Comparison of ENCODE assay signal across 8 cellular contexts in the genomic region with DNA sequence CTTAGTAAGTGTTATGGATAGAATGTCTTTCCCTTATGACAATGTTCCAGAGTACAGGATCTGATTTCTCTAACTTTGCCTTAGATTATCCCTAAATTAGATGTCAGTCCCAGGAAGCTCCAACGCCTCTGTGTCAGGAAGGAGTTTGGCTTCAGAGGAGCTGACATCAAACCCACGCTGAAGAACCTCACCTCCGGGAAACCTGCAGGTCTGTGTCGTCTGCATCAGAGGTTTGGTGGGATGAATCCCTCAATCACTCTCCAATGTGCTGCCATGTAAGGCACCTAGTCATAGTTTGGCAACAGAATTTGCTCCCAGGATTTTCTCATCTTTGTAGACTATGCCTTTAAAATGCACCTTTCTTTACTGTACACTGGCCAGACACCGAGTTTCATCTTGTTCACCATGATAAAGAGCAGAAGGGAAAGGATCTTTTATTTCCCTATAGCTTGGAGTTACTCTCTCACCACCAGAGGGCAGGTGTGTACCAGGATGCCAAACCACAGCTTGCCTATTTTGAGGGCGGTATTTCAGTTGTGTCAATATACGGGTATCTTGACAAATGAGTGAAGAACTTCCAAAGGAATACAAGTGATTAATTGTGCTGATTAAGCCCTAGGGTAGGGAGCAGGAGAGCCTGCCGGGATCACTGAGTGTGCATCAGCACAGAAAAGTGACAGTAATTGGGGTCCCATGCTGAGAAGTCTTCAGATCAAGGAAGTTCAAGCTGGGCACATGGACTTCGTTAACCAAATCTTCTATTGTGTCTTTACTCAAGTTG. TPM values are rescaled to one million over a fixed set of nuclear protein-coding genes. Genes with fewer than 3 reads are reported as not detected.
DNase-seq lines count a peak whose midpoint lies in the region; ATAC-seq and TF ChIP-seq lines count a peak whose summit lies in the region.

No MANE protein-coding gene starts in this region.

- no peak for TF ChIP-seq POLR2A in erythroblast (IDR thresholded peaks at IDR 0.05; ENCODE audit: low read length)

- no peak overlapping the region for H3K4me3 ChIP-seq in AG10803 (ENCODE audit: low read length)
- H3K4me3 ChIP-seq in upper lobe of right lung = no peak overlapping the region

- DNase-seq in AG10803 (ENCODE audit: low read depth) = peak; percentile 38
- peak; percentile 72 to 82 for DNase-seq in NCI-H446 (lab: John Stamatoyannopoulos, UW)
- DNase-seq in activated CD4-positive, alpha-beta T cell treated with anti-CD3 and anti-CD28 coated beads, Interleukin-2, amount 50 U/mL, for 48 hours = peak; percentile 45 to 55
- DNase-seq in erythroblast (lab: John Stamatoyannopoulos, UW) = peak; percentile 40 to 59
- DNase-seq in upper lobe of right lung = no peak

- H3K4me1 ChIP-seq in upper lobe of right lung = no peaks in the 10 kb centered on the region

- H3K4me1 Mint-ChIP-seq in nephron = peaks cover 33% of the 10 kb centered on the region

- ATAC-seq in GM18499 (IDR thresholded peaks at IDR 0.05; ENCODE audit: insufficient read depth, unreplicated experiment) = peak; percentile 42
- ATAC-seq in HG02885 (IDR thresholded peaks at IDR 0.05; ENCODE audit: poor library complexity, unreplicated experiment) = peak; percentile 75
- ATAC-seq in upper lobe of right lung = peak; percentile 83

- TF ChIP-seq CTCF in AG10803 (conservative IDR thresholded peaks at IDR 0.05; ENCODE audit: low read length) (peak; percentile 77), nephron (IDR thresholded peaks at IDR 0.05; ENCODE audit: unreplicated experiment in 3 of 3) (peak; percentile 79 to 91 (median 81)), upper lobe of right lung (IDR thresholded peaks at IDR 0.05) (peak; percentile 79)

- no peaks in the 10 kb centered on the region for H3K36me3 Mint-ChIP-seq in nephron (ENCODE audit: low read depth)

- H3K27me3 Mint-ChIP-seq in nephron (ENCODE audit: low read depth) = no peaks in the 10 kb centered on the region

- no peaks in the 10 kb centered on the region for H3K36me3 ChIP-seq in upper lobe of right lung

- intact Hi-C loops in upper lobe of right lung (cut with DNase I) = no loop called here

- H3K9me3 Mint-ChIP-seq in nephron = no peaks in the 10 kb centered on the region

- H3K9me3 ChIP-seq in upper lobe of right lung = no peaks in the 10 kb centered on the region

- H3K4me3 Mint-ChIP-seq in nephron = no peak overlapping the region

- H3K27me3 ChIP-seq in upper lobe of right lung = no peaks in the 10 kb centered on the region

- no peak overlapping the region for H3K27ac ChIP-seq in upper lobe of right lung

- H3K27ac Mint-ChIP-seq in nephron = peak overlapping the region; percentile 66 to 85 (median 72)

RNA-seq across cellular contexts. Expression of a gene that starts 23.4 kb away (rescaled TPM):
- total RNA-seq in upper lobe of right lung = not detected
